Comparison of ENCODE assay signal across 9 cellular contexts in the genomic region with DNA sequence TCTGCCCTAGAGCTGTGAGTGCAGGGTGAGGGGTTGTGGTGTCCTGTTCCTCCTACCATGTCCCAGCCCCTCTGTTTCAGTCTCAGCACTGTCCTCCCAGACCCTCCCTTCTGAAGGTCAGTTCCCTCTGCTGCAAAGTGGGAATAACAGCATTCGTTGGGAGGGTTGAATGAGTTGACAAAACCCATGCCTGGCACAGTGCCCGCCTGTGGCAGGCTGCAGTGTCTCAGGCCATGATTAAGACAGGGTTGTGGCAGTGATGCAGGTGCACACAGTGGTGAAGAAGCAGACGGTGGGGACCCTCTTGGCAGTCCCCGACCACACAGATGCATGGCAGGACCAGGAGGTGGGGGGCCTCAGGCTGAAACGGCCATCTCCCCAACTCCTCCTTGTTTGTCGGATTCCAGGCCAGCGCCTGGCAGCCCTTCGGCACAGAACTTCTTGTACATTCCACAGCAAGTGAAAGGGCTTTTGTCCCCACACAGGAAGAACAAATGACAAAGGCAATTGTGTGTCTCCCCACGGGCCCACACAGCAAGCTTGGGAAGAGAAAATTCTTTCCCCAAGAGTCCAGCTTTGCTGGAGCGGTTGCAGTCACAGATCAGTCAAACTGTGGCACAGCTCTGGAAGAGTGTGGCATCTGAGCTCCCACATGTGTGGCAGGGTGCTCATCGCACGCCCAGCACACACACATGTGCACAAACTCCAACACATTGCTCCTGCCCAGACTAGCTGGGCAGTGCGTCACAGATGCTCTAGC. TPM values are rescaled to one million over a fixed set of nuclear protein-coding genes. Genes with fewer than 3 reads are reported as not detected.
DNase-seq lines count a peak whose midpoint lies in the region; ATAC-seq, FAIRE-seq and TF ChIP-seq lines count a peak whose summit lies in the region.
"Had no signal": no experiment of that assay in that cellular context is flagged by ENCODE, and none has a peak within 500 bp of the region (broad histone marks: within the 10 kb centered on the region; RNA-seq: fewer than 3 reads in every experiment).

No MANE protein-coding gene starts in this region.

- H2AFZ ChIP-seq in Karpas-422 (ENCODE audit: low read length) = no peak overlapping the region

- H3K4me3 Mint-ChIP-seq in stimulated activated naive B cell treated with anti-CD40 and anti-IgM and Interleukin-4, amounts not matched to agents 10 μg/mL and 1 μg/mL and 100 μg/mL, for 72 hours = peak overlapping the region; percentile 83 to 84

- peak overlapping the region; percentile 98 for H3K27ac Mint-ChIP-seq in stimulated activated naive B cell treated with anti-CD40 and anti-IgM and Interleukin-4, amounts not matched to agents 10 μg/mL and 1 μg/mL and 100 μg/mL, for 72 hours

- H3K27me3 ChIP-seq in Karpas-422 (ENCODE audit: low read length) = no peaks in the 10 kb centered on the region
- no peaks in the 10 kb centered on the region for H3K27me3 ChIP-seq in heart left ventricle

- H3K9ac ChIP-seq in Karpas-422 (ENCODE audit: low read length) = no peak overlapping the region

- no peaks in the 10 kb centered on the region for H3K36me3 ChIP-seq in Karpas-422 (ENCODE audit: insufficient read depth, low read length)
- H3K36me3 ChIP-seq in heart left ventricle = no peaks in the 10 kb centered on the region

- H3K79me2 ChIP-seq in Karpas-422 (ENCODE audit: low read length) = no peaks in the 10 kb centered on the region

- TF ChIP-seq CTCF in heart left ventricle (IDR thresholded peaks at IDR 0.05) = no peak

- peaks cover 21% of the 10 kb centered on the region for H3K4me1 ChIP-seq in Karpas-422 (ENCODE audit: low read length)
- H3K4me1 ChIP-seq in heart left ventricle = peaks cover 3 to 42% (median 21%) of the 10 kb centered on the region in 12 donors

- DNase-seq in COLO829 (ENCODE audit: low spot score) = peak; percentile 34
- no peak for DNase-seq in Karpas-422
- DNase-seq in heart left ventricle = peak; percentile 45 to 68 (median 50)
- DNase-seq in stimulated activated naive B cell treated with anti-CD40 and anti-IgM and Interleukin-4, amounts not matched to agents 10 μg/mL and 1 μg/mL and 100 μg/mL, for 72 hours = no peak
- no peak for DNase-seq in NCI-H1930 (lab: John Stamatoyannopoulos, UW)
- DNase-seq in MV-4-11 (lab: John Stamatoyannopoulos, UW) = no peak
- DNase-seq in HTR-8/SVneo (ENCODE audit: insufficient read length, low spot score) = no peak

- H4K20me1 ChIP-seq in Karpas-422 (ENCODE audit: insufficient read depth, low read depth, low read length) = no peaks in the 10 kb centered on the region

- no peak for FAIRE-seq in HTR-8/SVneo (lab: Jason Lieb, UNC)
- FAIRE-seq: G401.6 had no signal

- no peaks in the 10 kb centered on the region for H3K9me3 Mint-ChIP-seq in stimulated activated naive B cell treated with anti-CD40 and anti-IgM and Interleukin-4, amounts not matched to agents 10 μg/mL and 1 μg/mL and 100 μg/mL, for 72 hours

- H3K4me2 ChIP-seq in Karpas-422 (ENCODE audit: low read depth, low read length, poor library complexity, severe bottlenecking) = peak overlapping the region; percentile 52

- no peaks in the 10 kb centered on the region for H3K36me3 Mint-ChIP-seq in stimulated activated naive B cell treated with anti-CD40 and anti-IgM and Interleukin-4, amounts not matched to agents 10 μg/mL and 1 μg/mL and 100 μg/mL, for 72 hours

- 36 to 48% (median 42%) methylated on average over 13 of the region's 13 CpGs for WGBS in heart left ventricle, 4 donors

- H3K9me2 ChIP-seq in Karpas-422 (replicated peaks; ENCODE audit: insufficient read depth, low read length) = no peaks in the 10 kb centered on the region

- intact Hi-C loops in heart left ventricle (cut with DNase I) = loop anchor here in 3 of 10 donors (2.0 to 5.0 kb wide), 3 partner anchors 38 to 749 kb away; no protein-coding TSS in a partner anchor

- TF ChIP-seq POLR2A in heart left ventricle (IDR thresholded peaks at IDR 0.05) = no peak

- H3K9me3 ChIP-seq in Karpas-422 (ENCODE audit: low read length) = no peaks in the 10 kb centered on the region
- H3K9me3 ChIP-seq in heart left ventricle = no peaks in the 10 kb centered on the region

- H3K4me3 ChIP-seq in Karpas-422 (ENCODE audit: low read length) (peak overlapping the region; percentile 7; the same call in 1 of the 2 replicates), heart left ventricle (no peak overlapping the region)

- peaks cover 44 to 56% of the 10 kb centered on the region in 2 donors for H3K4me1 Mint-ChIP-seq in stimulated activated naive B cell treated with anti-CD40 and anti-IgM and Interleukin-4, amounts not matched to agents 10 μg/mL and 1 μg/mL and 100 μg/mL, for 72 hours

- no peak overlapping the region for H3K27ac ChIP-seq in Karpas-422 (ENCODE audit: low read length)
- peak overlapping the region; percentile 19 to 78 (median 73) for H3K27ac ChIP-seq in heart left ventricle

- peak; percentile 6 for ATAC-seq in GM21576 (IDR thresholded peaks at IDR 0.05; ENCODE audit: unreplicated experiment)
- peak; percentile 67 to 74 (median 72) for ATAC-seq in heart left ventricle
- ATAC-seq in stimulated activated naive B cell treated with anti-CD40 and anti-IgM and Interleukin-4, amounts not matched to agents 10 μg/mL and 1 μg/mL and 100 μg/mL, for 72 hours (replicated peaks) = peak; percentile 44 to 45

- H3K27me3 Mint-ChIP-seq in stimulated activated naive B cell treated with anti-CD40 and anti-IgM and Interleukin-4, amounts not matched to agents 10 μg/mL and 1 μg/mL and 100 μg/mL, for 72 hours = no peaks in the 10 kb centered on the region

RNA-seq across cellular contexts. Expression of gene EPCAM, which starts 58.1 kb away (rescaled TPM):
- not detected in 2 replicates for total RNA-seq in Karpas-422 (2014; rRNA removed; shearing (Covaris generic); ENCODE audit: low replicate concordance)
- 1 to 10 TPM in 1 of 9 donors, under 1 TPM in 3, not detected in 5; 0.20 to 1.1 (median 0.37) TPM for total RNA-seq in heart left ventricle
- under 1 TPM; 0.15 to 0.30 TPM for polyA plus RNA-seq in heart left ventricle

Comparison
In these comparisons a context has a peak if more than half of its experiments do, and no peak if none do; other contexts are left out.
1. DNase-seq: peak in COLO829 (single experiment) and heart left ventricle (5 of 5); none in Karpas-422 (single experiment), stimulated activated naive B cell treated with anti-CD40 and anti-IgM and Interleukin-4, amounts not matched to agents 10 μg/mL and 1 μg/mL and 100 μg/mL, for 72 hours (single experiment), NCI-H1930 (0 of 2), MV-4-11 (single experiment) and HTR-8/SVneo (single experiment).
2. ATAC-seq: peak in every context shown above with its lines; median percentile 72 in heart left ventricle; 44 in stimulated activated naive B cell treated with anti-CD40 and anti-IgM and Interleukin-4, amounts not matched to agents 10 μg/mL and 1 μg/mL and 100 μg/mL, for 72 hours; 6 in GM21576.